In genomic region chr18:37270046-37270665, GRCh38 we compare ENCODE assay signal across 8 cellular contexts.
DNase-seq lines count a peak whose midpoint lies in the region; ATAC-seq, FAIRE-seq and TF ChIP-seq lines count a peak whose summit lies in the region.

No MANE protein-coding gene starts in this region.

- no peak overlapping the region for H3K4me3 ChIP-seq in astrocyte (ENCODE audit: insufficient read depth, low read depth, low read length)
- H3K4me3 ChIP-seq in lower lobe of right lung: no peak overlapping the region

- H3K4me1 ChIP-seq in astrocyte (ENCODE audit: insufficient read depth, low read length) (no peaks in the 10 kb centered on the region), lower lobe of right lung (no peaks in the 10 kb centered on the region)

- peaks cover 40% of the 10 kb centered on the region for H3K27me3 Mint-ChIP-seq in astrocyte (ENCODE audit: low read depth, unreplicated experiment)

- H3K27me3 ChIP-seq in astrocyte (ENCODE audit: insufficient read depth, low read length) (peaks cover 13% of the 10 kb centered on the region), lower lobe of right lung (ENCODE audit: low read depth) (peaks cover 16% of the 10 kb centered on the region)

- H3K27ac Mint-ChIP-seq in astrocyte (ENCODE audit: unreplicated experiment): no peak overlapping the region

- H3K27ac ChIP-seq in astrocyte (ENCODE audit: low read depth, low read length) (no peak overlapping the region), lower lobe of right lung (no peak overlapping the region)

- H3K36me3 ChIP-seq in astrocyte (ENCODE audit: insufficient read depth, low read length) (no peaks in the 10 kb centered on the region), lower lobe of right lung (no peaks in the 10 kb centered on the region)

- H3K4me3 Mint-ChIP-seq in astrocyte (ENCODE audit: unreplicated experiment): no peak overlapping the region

- H3K9ac ChIP-seq in astrocyte (ENCODE audit: low read length): no peak overlapping the region

- DNase-seq in Caki2 (ENCODE audit: low read depth): peak; percentile 38
- peak; percentile 47 for DNase-seq in LHCN-M2 (ENCODE audit: low read depth)
- DNase-seq in astrocyte (ENCODE audit: low read depth): peak; percentile 22
- DNase-seq in lower lobe of right lung: no peak
- DNase-seq in NCI-H1694 treated with DMSO at 0.1 percent for 48 hours (lab: John Stamatoyannopoulos, UW): no peak

- H3K4me2 ChIP-seq in astrocyte (ENCODE audit: low read length): no peak overlapping the region

- FAIRE-seq in astrocyte (lab: Jason Lieb, UNC): no peak

- no peak overlapping the region for H2AFZ ChIP-seq in astrocyte (ENCODE audit: low read depth, low read length)

- no peaks in the 10 kb centered on the region for H3K36me3 Mint-ChIP-seq in astrocyte (ENCODE audit: low read depth, unreplicated experiment)

- ATAC-seq in lower lobe of right lung (peak; percentile 61 to 68), GM21529 (IDR thresholded peaks at IDR 0.05; ENCODE audit: unreplicated experiment) (no peak), GM19023 (IDR thresholded peaks at IDR 0.05; ENCODE audit: unreplicated experiment) (no peak), GM19452 (IDR thresholded peaks at IDR 0.05; ENCODE audit: unreplicated experiment) (no peak)

- H3K4me1 Mint-ChIP-seq in astrocyte (ENCODE audit: low read depth, unreplicated experiment): no peaks in the 10 kb centered on the region

- no peaks in the 10 kb centered on the region for H3K9me3 ChIP-seq in astrocyte (ENCODE audit: insufficient read depth, low read depth, low read length)
- H3K9me3 ChIP-seq in lower lobe of right lung: no peaks in the 10 kb centered on the region

- H4K20me1 ChIP-seq in astrocyte (ENCODE audit: insufficient read depth, low read length): no peaks in the 10 kb centered on the region

- H3K9me3 Mint-ChIP-seq in astrocyte (ENCODE audit: unreplicated experiment): peaks cover 5% of the 10 kb centered on the region

- TF ChIP-seq CTCF in astrocyte (IDR thresholded peaks at IDR 0.05; ENCODE audit: insufficient read depth, low read depth, low read length) (no peak), lower lobe of right lung (IDR thresholded peaks at IDR 0.05) (no peak)

- in situ Hi-C loops in Caki2 (cut with HindIII; ENCODE audit: low pct_unique_long_range_greater_than_20kb, low sequenced_read_pairs): no loop called here

- H3K79me2 ChIP-seq in astrocyte (ENCODE audit: insufficient read depth, low read length): no peaks in the 10 kb centered on the region

- intact Hi-C loops in lower lobe of right lung (cut with DNase I): no loop called here

Comparison
In these comparisons a context has a peak if more than half of its experiments do, and no peak if none do; other contexts are left out.
1. DNase-seq: peak in Caki2 (single experiment), LHCN-M2 (single experiment) and astrocyte (single experiment); none in lower lobe of right lung (single experiment) and NCI-H1694 treated with DMSO at 0.1 percent for 48 hours (single experiment).
2. ATAC-seq: peak in lower lobe of right lung (2 of 2); none in GM21529 (single experiment), GM19023 (single experiment) and GM19452 (single experiment).